In genomic region chr3:47163023-47163989, GRCh38 we compare ENCODE assay signal across 8 cellular contexts. TPM values are rescaled to one million over a fixed set of nuclear protein-coding genes. Genes with fewer than 3 reads are reported as not detected.
DNase-seq lines count a peak whose midpoint lies in the region; ATAC-seq and TF ChIP-seq lines count a peak whose summit lies in the region.

No MANE protein-coding gene starts in this region.

- H3K27ac Mint-ChIP-seq in activated T-helper 2 cell treated with anti-CD3 and anti-CD28 coated beads, Interferon-gamma antibody, Interleukin-2, Interleukin-4, amounts not matched to agents 10 μg/mL and 5 μg/mL and 100 μg/mL, durations not matched to agents 14 hours and 24 hours and 36 hours, result peak overlapping the region; percentile 99
- H3K27ac Mint-ChIP-seq in nephron progenitor cell, result peak overlapping the region; percentile 99

- intact Hi-C loops in activated T-helper 2 cell treated with anti-CD3 and anti-CD28 coated beads, Interferon-gamma antibody, Interleukin-2, Interleukin-4, amounts not matched to agents 10 μg/mL and 5 μg/mL and 100 μg/mL, durations not matched to agents 14 hours and 24 hours and 36 hours (cut with micrococcal nuclease), result loop anchor here (5.0 to 10.0 kb wide), 7 partner anchors 86 to 619 kb away; partner anchors contain the start of genes CCDC12, KIF9, KLHL18 and NBEAL2

- H3K4me1 Mint-ChIP-seq in activated T-helper 2 cell treated with anti-CD3 and anti-CD28 coated beads, Interferon-gamma antibody, Interleukin-2, Interleukin-4, amounts not matched to agents 10 μg/mL and 5 μg/mL and 100 μg/mL, durations not matched to agents 14 hours and 24 hours and 36 hours (ENCODE audit: low read depth), result peaks cover 40% of the 10 kb centered on the region
- peaks cover 52% of the 10 kb centered on the region for H3K4me1 Mint-ChIP-seq in nephron progenitor cell

- H3K9me3 Mint-ChIP-seq in activated T-helper 2 cell treated with anti-CD3 and anti-CD28 coated beads, Interferon-gamma antibody, Interleukin-2, Interleukin-4, amounts not matched to agents 10 μg/mL and 5 μg/mL and 100 μg/mL, durations not matched to agents 14 hours and 24 hours and 36 hours, result no peaks in the 10 kb centered on the region
- no peaks in the 10 kb centered on the region for H3K9me3 Mint-ChIP-seq in nephron progenitor cell

- H3K36me3 Mint-ChIP-seq in activated T-helper 2 cell treated with anti-CD3 and anti-CD28 coated beads, Interferon-gamma antibody, Interleukin-2, Interleukin-4, amounts not matched to agents 10 μg/mL and 5 μg/mL and 100 μg/mL, durations not matched to agents 14 hours and 24 hours and 36 hours (ENCODE audit: low read depth), result peaks cover 33% of the 10 kb centered on the region
- peaks cover 14% of the 10 kb centered on the region for H3K36me3 Mint-ChIP-seq in nephron progenitor cell (ENCODE audit: low read depth)

- H3K4me3 ChIP-seq in fibroblast of pulmonary artery (replicated peaks; ENCODE audit: low read depth, low read length), result peak overlapping the region; percentile 87

- peak overlapping the region; percentile 99 for H3K4me3 Mint-ChIP-seq in activated T-helper 2 cell treated with anti-CD3 and anti-CD28 coated beads, Interferon-gamma antibody, Interleukin-2, Interleukin-4, amounts not matched to agents 10 μg/mL and 5 μg/mL and 100 μg/mL, durations not matched to agents 14 hours and 24 hours and 36 hours (ENCODE audit: low read depth)
- peak overlapping the region; percentile 97 for H3K4me3 Mint-ChIP-seq in nephron progenitor cell

- TF ChIP-seq CTCF in fibroblast of pulmonary artery (IDR thresholded peaks at IDR 0.05; ENCODE audit: low read length, missing control alignments), result no peak
- TF ChIP-seq CTCF in nephron progenitor cell (IDR thresholded peaks at IDR 0.05), result no peak

- H3K27me3 Mint-ChIP-seq in activated T-helper 2 cell treated with anti-CD3 and anti-CD28 coated beads, Interferon-gamma antibody, Interleukin-2, Interleukin-4, amounts not matched to agents 10 μg/mL and 5 μg/mL and 100 μg/mL, durations not matched to agents 14 hours and 24 hours and 36 hours (ENCODE audit: low read depth), result no peaks in the 10 kb centered on the region
- H3K27me3 Mint-ChIP-seq in nephron progenitor cell (ENCODE audit: low read depth, poor library complexity), result peaks cover 1% of the 10 kb centered on the region

- DNase-seq in NK-92 treated with Interleukin-12 subunit alpha and Interleukin-12 subunit beta, amount 100 ng/mL, for 24 hours (lab: John Stamatoyannopoulos, UW), result peak; percentile 62
- no peak for DNase-seq in NK-92 (lab: John Stamatoyannopoulos, UW; ENCODE audit: unreplicated experiment)
- peak; percentile 75 for DNase-seq in OCI-M1 (lab: John Stamatoyannopoulos, UW)
- DNase-seq in activated T-helper 2 cell treated with anti-CD3 and anti-CD28 coated beads, Interferon-gamma antibody, Interleukin-2, Interleukin-4, amounts not matched to agents 10 μg/mL and 5 μg/mL and 100 μg/mL, durations not matched to agents 14 hours and 24 hours and 36 hours (ENCODE audit: low spot score), result peak; percentile 63
- peak; percentile 29 for DNase-seq in fibroblast of pulmonary artery (ENCODE audit: low read depth)
- peak; percentile 64 for DNase-seq in nephron progenitor cell
- peak; percentile 63 for DNase-seq in stimulated activated naive CD8-positive, alpha-beta T cell treated with anti-CD3 and anti-CD28 coated beads, Interleukin-15, Interleukin-2, amounts not matched to agents 100 U/mL and 50 U/mL, for 24 hours

- ATAC-seq in HG03039 (IDR thresholded peaks at IDR 0.05; ENCODE audit: unreplicated experiment), result peak; percentile 28
- ATAC-seq in stimulated activated naive CD8-positive, alpha-beta T cell treated with anti-CD3 and anti-CD28 coated beads, Interleukin-15, Interleukin-2, amounts not matched to agents 100 U/mL and 50 U/mL, for 24 hours, result peak; percentile 26

RNA-seq across cellular contexts. Expression of gene SETD2, which starts 0.6 kb away (rescaled TPM):
- total RNA-seq in activated T-helper 2 cell treated with anti-CD3 and anti-CD28 coated beads, Interferon-gamma antibody, Interleukin-2, Interleukin-4, amounts not matched to agents 10 μg/mL and 5 μg/mL and 100 μg/mL, durations not matched to agents 14 hours and 24 hours and 36 hours, result 41.2 and 43.6 TPM in 2 replicates
